8 cellular contexts compared by ENCODE assay signal in genomic region chr3:82761858-82762257, GRCh38.
"Had no signal": no experiment of that assay in that cellular context is flagged by ENCODE, and none has a peak within 500 bp of the region (broad histone marks: within the 10 kb centered on the region; RNA-seq: fewer than 3 reads in every experiment).

No MANE protein-coding gene starts in this region.

- H3K4me3 ChIP-seq: GM12878 had no signal

- DNase-seq: GDM1, GF-D8 had no signal

- ATAC-seq: GM12878 had no signal

- FAIRE-seq: G401.6, GM12878, GM12891, GM12892, GM18507, GM19239 had no signal
